Comparison of ENCODE assay signal across 21 cellular contexts in the genomic region with DNA sequence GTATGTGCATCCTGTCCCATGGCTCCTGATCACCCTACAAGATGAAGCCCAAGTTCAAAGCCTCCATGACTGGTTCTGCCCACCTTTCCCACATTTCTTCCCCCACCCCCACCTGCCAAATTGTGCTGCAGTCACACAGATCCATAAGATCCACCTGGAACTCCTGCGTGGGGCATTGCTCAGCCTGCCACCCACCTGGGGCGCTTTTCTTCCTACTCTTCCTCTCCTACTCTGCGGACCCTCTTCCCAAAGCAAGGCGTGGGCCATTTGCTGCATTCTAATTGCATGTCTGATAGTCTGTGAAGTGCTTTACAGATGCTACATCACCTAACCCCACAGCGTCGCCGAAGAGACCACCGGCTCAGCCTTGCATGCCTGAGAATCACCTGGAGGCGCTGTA.
DNase-seq lines count a peak whose midpoint lies in the region; ATAC-seq and TF ChIP-seq lines count a peak whose summit lies in the region.
"Had no signal": no experiment of that assay in that cellular context is flagged by ENCODE, and none has a peak within 500 bp of the region (broad histone marks: within the 10 kb centered on the region; RNA-seq: fewer than 3 reads in every experiment).

No MANE protein-coding gene starts in this region.

- TF ChIP-seq CTCF in natural killer cell (IDR thresholded peaks at IDR 0.05), result no peak
- no peak for TF ChIP-seq CTCF in vagina (IDR thresholded peaks at IDR 0.05)

- TF ChIP-seq POLR2A in vagina (IDR thresholded peaks at IDR 0.05), result no peak

- no peak overlapping the region for H3K4me3 ChIP-seq in vagina
- H3K4me3 ChIP-seq: A549 had no signal

- H3K27ac ChIP-seq in caudate nucleus (ENCODE audit: low read depth, low read length) (peak overlapping the region; percentile 77), vagina (no peak overlapping the region)
- H3K27ac ChIP-seq: A549 had no signal

- H3K36me3 Mint-ChIP-seq in activated naive CD4-positive, alpha-beta T cell treated with anti-CD3 and anti-CD28 coated beads, Interleukin-2, amount 50 U/mL, for 24 hours, result no peaks in the 10 kb centered on the region
- peaks cover 22% of the 10 kb centered on the region for H3K36me3 Mint-ChIP-seq in natural killer cell

- peaks cover 8% of the 10 kb centered on the region for H3K4me1 ChIP-seq in vagina
- H3K4me1 ChIP-seq: A549 had no signal

- no peaks in the 10 kb centered on the region for H3K27me3 ChIP-seq in vagina

- no peak overlapping the region for H3K27ac Mint-ChIP-seq in activated naive CD4-positive, alpha-beta T cell treated with anti-CD3 and anti-CD28 coated beads, Interleukin-2, amount 50 U/mL, for 24 hours
- H3K27ac Mint-ChIP-seq in natural killer cell, result peak overlapping the region; percentile 98 to 99
- H3K27ac Mint-ChIP-seq: B cell, IgD-negative memory B cell had no signal

- no peak for ATAC-seq in natural killer cell
- no peak for ATAC-seq in GM18498 (IDR thresholded peaks at IDR 0.05; ENCODE audit: unreplicated experiment)
- ATAC-seq: A549 had no signal

- no peak for DNase-seq in activated naive CD4-positive, alpha-beta T cell (lab: John Stamatoyannopoulos, UW)
- DNase-seq in caudate nucleus (lab: John Stamatoyannopoulos, UW), result no peak
- DNase-seq in natural killer cell, result no peak
- peak; percentile 69 to 70 for DNase-seq in vagina (ENCODE audit: extremely low spot score in 2 of 2)
- no peak for DNase-seq in 8988T
- no peak for DNase-seq in NCI-H2029 (lab: John Stamatoyannopoulos, UW)
- DNase-seq: COR-L47, DMS79, MV-4-11, NCI-H1105 treated with DMSO at 0.1 percent for 48 hours, NCI-H2081, NCI-H2171 treated with DMSO at 0.1 percent for 48 hours, NCI-H446, NCI-H526, OCI-M1 had no signal

- intact Hi-C loops in natural killer cell (cut with micrococcal nuclease) (no loop called here), vagina (cut with DNase I) (no loop called here)

- no peaks in the 10 kb centered on the region for H3K9me3 Mint-ChIP-seq in activated naive CD4-positive, alpha-beta T cell treated with anti-CD3 and anti-CD28 coated beads, Interleukin-2, amount 50 U/mL, for 24 hours
- no peaks in the 10 kb centered on the region for H3K9me3 Mint-ChIP-seq in natural killer cell
- H3K9me3 Mint-ChIP-seq: CD14-positive monocyte had no signal

- peaks cover 8% of the 10 kb centered on the region for H3K4me1 Mint-ChIP-seq in activated naive CD4-positive, alpha-beta T cell treated with anti-CD3 and anti-CD28 coated beads, Interleukin-2, amount 50 U/mL, for 24 hours
- peaks cover 84 to 90% of the 10 kb centered on the region in 2 donors for H3K4me1 Mint-ChIP-seq in natural killer cell
- H3K4me1 Mint-ChIP-seq: B cell had no signal

- H3K36me3 ChIP-seq in vagina, result no peaks in the 10 kb centered on the region

- H3K27me3 Mint-ChIP-seq in activated naive CD4-positive, alpha-beta T cell treated with anti-CD3 and anti-CD28 coated beads, Interleukin-2, amount 50 U/mL, for 24 hours, result no peaks in the 10 kb centered on the region
- no peaks in the 10 kb centered on the region for H3K27me3 Mint-ChIP-seq in natural killer cell (ENCODE audit: low read depth in 2 of 2)

- H3K9me3 ChIP-seq in vagina, result no peaks in the 10 kb centered on the region

- H3K4me3 Mint-ChIP-seq in activated naive CD4-positive, alpha-beta T cell treated with anti-CD3 and anti-CD28 coated beads, Interleukin-2, amount 50 U/mL, for 24 hours, result peak overlapping the region; percentile 37
- peak overlapping the region; percentile 99 for H3K4me3 Mint-ChIP-seq in natural killer cell
- H3K4me3 Mint-ChIP-seq: B cell, CD14-positive monocyte, IgD-negative memory B cell had no signal

Comparison
In these comparisons a context has a peak if more than half of its experiments do, and no peak if none do; other contexts are left out.
1. DNase-seq: peak in vagina (2 of 2); none in activated naive CD4-positive, alpha-beta T cell (0 of 4), caudate nucleus (0 of 61), natural killer cell (single experiment), 8988T (single experiment) and NCI-H2029 (single experiment).